ENCODE assay signal across 27 cellular contexts in the genomic region with DNA sequence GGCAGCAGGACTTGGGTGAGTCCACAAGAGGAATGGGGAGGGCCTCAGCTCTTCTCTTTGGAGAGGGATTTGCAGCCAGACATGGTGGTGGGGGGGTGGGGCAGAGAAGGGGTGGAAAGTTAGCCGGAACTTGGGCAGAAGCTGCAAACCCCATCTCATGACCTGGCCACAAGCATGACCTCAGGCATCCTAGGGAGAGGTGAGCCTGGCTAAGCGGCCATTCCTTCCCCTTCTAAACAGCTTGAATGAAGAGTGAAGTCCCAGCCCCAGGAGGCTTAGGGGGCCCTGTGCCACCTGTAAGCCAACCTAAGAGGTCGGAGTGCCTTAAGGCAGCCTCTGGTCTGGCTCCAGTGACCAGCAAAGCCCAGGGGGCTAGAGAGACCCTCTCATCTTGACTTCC.
A peak's percentile ranks its signal among the peaks of the same experiment; 100 is the strongest.
DNase-seq lines count a peak whose midpoint lies in the region; ATAC-seq, FAIRE-seq and TF ChIP-seq lines count a peak whose summit lies in the region.
"Had no signal": no experiment of that assay in that cellular context is flagged by ENCODE, and none has a peak within 500 bp of the region (broad histone marks: within the 10 kb centered on the region; RNA-seq: fewer than 3 reads in every experiment).

No MANE protein-coding gene starts in this region.

- no peak overlapping the region for H3K9ac ChIP-seq in K562 (ENCODE audit: insufficient read depth in 1 of 2, low read depth in 2 of 2, low read length in 2 of 2)
- H3K9ac ChIP-seq: BLaER1 had no signal

- intact Hi-C loops in K562 (cut with micrococcal nuclease) (no loop called here), sigmoid colon (cut with DNase I) (no loop called here)

- H3K9me3 Mint-ChIP-seq in activated CD8-positive, alpha-beta T cell treated with anti-CD3 and anti-CD28 coated beads, Interleukin-2, amount 10 ng/mL, durations not matched to agents 7 days and 5 days (ENCODE audit: insufficient read depth), result no peaks in the 10 kb centered on the region
- H3K9me3 Mint-ChIP-seq in T-cell, result no peaks in the 10 kb centered on the region
- H3K9me3 Mint-ChIP-seq: CD4-positive, alpha-beta memory T cell; CD8-positive, alpha-beta memory T cell had no signal

- TF ChIP-seq CTCF in K562 (IDR thresholded peaks at IDR 0.05 in 2 of 3, conservative IDR thresholded peaks at IDR 0.05 in 1 of 3; ENCODE audit: insufficient read depth in 2 of 3, low read depth in 1 of 3, low read length in 3 of 3) (no peak), sigmoid colon (IDR thresholded peaks at IDR 0.05) (no peak)

- WGBS in K562 (ENCODE audit: insufficient coverage, low coverage, missing lambda C conversion rate), result 46% methylated on average over 3 of the region's 3 CpGs
- WGBS in sigmoid colon, 2 donors, result 82 to 92% methylated on average over 3 of the region's 3 CpGs

- H3K36me3 Mint-ChIP-seq in activated CD8-positive, alpha-beta T cell treated with anti-CD3 and anti-CD28 coated beads, Interleukin-2, amount 10 ng/mL, durations not matched to agents 7 days and 5 days (ENCODE audit: low read depth), result no peaks in the 10 kb centered on the region
- no peaks in the 10 kb centered on the region for H3K36me3 Mint-ChIP-seq in T-cell
- H3K36me3 Mint-ChIP-seq: CD4-positive, alpha-beta memory T cell; CD4-positive, CD25-positive, alpha-beta regulatory T cell; CD8-positive, alpha-beta memory T cell had no signal

- TF ChIP-seq POLR2A in K562 (conservative IDR thresholded peaks at IDR 0.05) (no peak), sigmoid colon (IDR thresholded peaks at IDR 0.05) (no peak), GM18505 (IDR thresholded peaks at IDR 0.05; ENCODE audit: borderline replicate concordance, extremely low read depth, insufficient read depth, insufficient read length) (no peak)

- H2AFZ ChIP-seq in K562 (ENCODE audit: low read depth, low read length), result no peak overlapping the region

- H3K27me3 ChIP-seq in K562 (ENCODE audit: control insufficient read depth in 2 of 2, insufficient read depth in 2 of 2, low read length in 2 of 2) (no peaks in the 10 kb centered on the region), sigmoid colon (no peaks in the 10 kb centered on the region)
- H3K27me3 ChIP-seq: BE2C had no signal

- no peak overlapping the region for H3K27ac ChIP-seq in K562 (ENCODE audit: extremely low read depth, low read depth, low read length)
- H3K27ac ChIP-seq in sigmoid colon, result no peak overlapping the region
- H3K27ac ChIP-seq: BLaER1 had no signal

- in situ Hi-C loops in K562 (cut with MboI), result loop anchor here (10.0 kb wide), 1 partner anchor 531 kb away; no protein-coding TSS in a partner anchor

- no peak for FAIRE-seq in K562 (lab: Jason Lieb, UNC)
- FAIRE-seq: A204.1, GM12878, GM12892 had no signal

- no peaks in the 10 kb centered on the region for H3K79me2 ChIP-seq in K562 (ENCODE audit: control insufficient read depth, insufficient read depth, low read length)

- no peak overlapping the region for H3K27ac Mint-ChIP-seq in activated CD8-positive, alpha-beta T cell treated with anti-CD3 and anti-CD28 coated beads, Interleukin-2, amount 10 ng/mL, durations not matched to agents 7 days and 5 days
- no peak overlapping the region for H3K27ac Mint-ChIP-seq in T-cell
- H3K27ac Mint-ChIP-seq: CD4-positive, alpha-beta memory T cell; CD4-positive, CD25-positive, alpha-beta regulatory T cell; CD8-positive, alpha-beta memory T cell had no signal

- TF ChIP-seq EP300 in K562 (IDR thresholded peaks at IDR 0.05; ENCODE audit: low read length) (no peak), sigmoid colon (IDR thresholded peaks at IDR 0.05) (no peak)

- no peaks in the 10 kb centered on the region for H3K4me1 Mint-ChIP-seq in activated CD8-positive, alpha-beta T cell treated with anti-CD3 and anti-CD28 coated beads, Interleukin-2, amount 10 ng/mL, durations not matched to agents 7 days and 5 days (ENCODE audit: low read depth)
- no peaks in the 10 kb centered on the region for H3K4me1 Mint-ChIP-seq in T-cell
- H3K4me1 Mint-ChIP-seq: CD14-positive monocyte; CD4-positive, alpha-beta memory T cell; CD4-positive, CD25-positive, alpha-beta regulatory T cell; CD8-positive, alpha-beta memory T cell had no signal

- no peaks in the 10 kb centered on the region for H3K27me3 Mint-ChIP-seq in activated CD8-positive, alpha-beta T cell treated with anti-CD3 and anti-CD28 coated beads, Interleukin-2, amount 10 ng/mL, durations not matched to agents 7 days and 5 days (ENCODE audit: low read depth)
- peaks cover 0 to 11% of the 10 kb centered on the region in 2 donors for H3K27me3 Mint-ChIP-seq in T-cell
- H3K27me3 Mint-ChIP-seq: CD4-positive, CD25-positive, alpha-beta regulatory T cell had no signal

- no TSS peak for BruUV-seq in K562 (replicated peaks; lab: Mats Ljungman, UMichigan)

- no peaks in the 10 kb centered on the region for H3K9me1 ChIP-seq in K562 (ENCODE audit: control insufficient read depth, insufficient read depth, low read length)

- peaks cover 42% of the 10 kb centered on the region; the same call in 2 of the 3 replicates for H3K36me3 ChIP-seq in K562 (ENCODE audit: control insufficient read depth, insufficient read depth, low read length)
- no peaks in the 10 kb centered on the region for H3K36me3 ChIP-seq in sigmoid colon
- H3K36me3 ChIP-seq: BE2C, BLaER1 had no signal

- DNase-seq in K562 (ENCODE audit: extremely low read depth in 1 of 4, low spot score in 3 of 4) (no peak), mesenteric fat pad (ENCODE audit: low spot score) (peak; percentile 67), sigmoid colon (peak; percentile 48), T-cell (no peak)
- DNase-seq in activated CD8-positive, alpha-beta T cell treated with anti-CD3 and anti-CD28 coated beads, Interleukin-2, amount 10 ng/mL, durations not matched to agents 7 days and 5 days, result no peak
- DNase-seq: 8988T; ACHN; BE2C; C1 segment of cervical spinal cord; CD4-positive, alpha-beta memory T cell; CD4-positive, CD25-positive, alpha-beta regulatory T cell; CD8-positive, alpha-beta memory T cell; COR-L47; DMS 273 treated with DMSO at 0.1 percent for 48 hours; DMS153; DMS53; DMS79; DND-41; EL; GDM1 had no signal

- no peak overlapping the region for H3K4me2 ChIP-seq in K562 (ENCODE audit: insufficient read depth, low read length)
- H3K4me2 ChIP-seq: BLaER1 had no signal

- CTCF ChIA-PET in K562 (lab: Yijun Ruan, JAX; ENCODE audit: low intra/inter-chr PET ratio), result no interaction called here
- CTCF ChIA-PET in activated CD8-positive, alpha-beta T cell treated with anti-CD3 and anti-CD28 coated beads, Interleukin-2, amount 10 ng/mL, durations not matched to agents 7 days and 5 days (lab: Charles Lee), result no interaction called here
- CTCF ChIA-PET in T-cell (lab: Charles Lee), result no interaction called here

- ATAC-seq in K562 (peak; percentile 22; the same call in 2 of the 3 replicates), GM18868 (IDR thresholded peaks at IDR 0.05; ENCODE audit: unreplicated experiment) (no peak), GM18505 (IDR thresholded peaks at IDR 0.05; ENCODE audit: unreplicated experiment) (no peak), T-cell (replicated peaks in 1 of 4) (no peak)
- ATAC-seq in activated CD8-positive, alpha-beta T cell treated with anti-CD3 and anti-CD28 coated beads, Interleukin-2, amount 10 ng/mL, durations not matched to agents 7 days and 5 days, result no peak
- ATAC-seq: GM12878 had no signal

- H3K9me3 ChIP-seq in K562 (replicated peaks; ENCODE audit: control insufficient read depth, insufficient read depth, low read depth, low read length) (no peaks in the 10 kb centered on the region), sigmoid colon (no peaks in the 10 kb centered on the region)
- H3K9me3 ChIP-seq: BE2C, BLaER1 had no signal

- TF ChIP-seq RAD21 in K562 (CRISPR knock-in tag; conservative IDR thresholded peaks at IDR 0.05 in 1 of 2, IDR thresholded peaks at IDR 0.05 in 1 of 2), result no peak

- no peak overlapping the region for H3K4me3 ChIP-seq in K562
- no peak overlapping the region for H3K4me3 ChIP-seq in sigmoid colon
- H3K4me3 ChIP-seq: BLaER1, GM12878 had no signal

- no peak overlapping the region for H3K4me3 Mint-ChIP-seq in activated CD8-positive, alpha-beta T cell treated with anti-CD3 and anti-CD28 coated beads, Interleukin-2, amount 10 ng/mL, durations not matched to agents 7 days and 5 days
- no peak overlapping the region for H3K4me3 Mint-ChIP-seq in T-cell
- H3K4me3 Mint-ChIP-seq: CD14-positive monocyte; CD4-positive, alpha-beta memory T cell; CD4-positive, CD25-positive, alpha-beta regulatory T cell; CD8-positive, alpha-beta memory T cell had no signal

- peaks cover 14% of the 10 kb centered on the region; the same call in 1 of the 2 replicates for H4K20me1 ChIP-seq in K562 (replicated peaks; ENCODE audit: control insufficient read depth, insufficient read depth, low read length)
- H4K20me1 ChIP-seq: BLaER1 had no signal

- no peaks in the 10 kb centered on the region for H3K4me1 ChIP-seq in K562 (replicated peaks in 1 of 2; ENCODE audit: control insufficient read depth in 2 of 2, insufficient read depth in 2 of 2, low read length in 2 of 2)
- H3K4me1 ChIP-seq in sigmoid colon, result no peaks in the 10 kb centered on the region
- H3K4me1 ChIP-seq: BE2C, BLaER1 had no signal

- POLR2A ChIA-PET in K562 (lab: Yijun Ruan, JAX) (interaction anchor here (0.6 kb wide), 1 partner anchor 20 kb away, joined by 3 read pairs; no protein-coding TSS in a partner anchor), T-cell (lab: Charles Lee) (no interaction called here)
- POLR2A ChIA-PET in activated CD8-positive, alpha-beta T cell treated with anti-CD3 and anti-CD28 coated beads, Interleukin-2, amount 10 ng/mL, durations not matched to agents 7 days and 5 days (lab: Charles Lee), result no interaction called here

TF ChIP-seq in K562, 482 proteins besides CTCF, POLR2A, EP300 and RAD21:
- TF ChIP-seq KDM5B (IDR thresholded peaks at IDR 0.05; ENCODE audit: insufficient replicate concordance, low read depth, low read length), result no peak
- no peak for TF ChIP-seq THRAP3 (IDR thresholded peaks at IDR 0.05; ENCODE audit: borderline replicate concordance)
- TF ChIP-seq EP400 (IDR thresholded peaks at IDR 0.05), result no peak
- TF ChIP-seq SRSF9 (IDR thresholded peaks at IDR 0.05; ENCODE audit: borderline replicate concordance, low read depth, low read length), result no peak
- TF ChIP-seq TAF7 (tag; IDR thresholded peaks at IDR 0.05), result no peak
- TF ChIP-seq NCOA2 (IDR thresholded peaks at IDR 0.05; ENCODE audit: partially characterized antibody in 2 of 2), result no peak
- no peak for TF ChIP-seq SMC3 (conservative IDR thresholded peaks at IDR 0.05; ENCODE audit: insufficient read depth, low read depth, low read length)

Comparison
In these comparisons a context has a peak if more than half of its experiments do, and no peak if none do; other contexts are left out.
1. DNase-seq: peak in mesenteric fat pad (single experiment) and sigmoid colon (single experiment); none in K562 (0 of 4), activated CD8-positive, alpha-beta T cell treated with anti-CD3 and anti-CD28 coated beads, Interleukin-2, amount 10 ng/mL, durations not matched to agents 7 days and 5 days (single experiment) and T-cell (0 of 34).